Comparison of ENCODE assay signal across 33 cellular contexts in the genomic region with DNA sequence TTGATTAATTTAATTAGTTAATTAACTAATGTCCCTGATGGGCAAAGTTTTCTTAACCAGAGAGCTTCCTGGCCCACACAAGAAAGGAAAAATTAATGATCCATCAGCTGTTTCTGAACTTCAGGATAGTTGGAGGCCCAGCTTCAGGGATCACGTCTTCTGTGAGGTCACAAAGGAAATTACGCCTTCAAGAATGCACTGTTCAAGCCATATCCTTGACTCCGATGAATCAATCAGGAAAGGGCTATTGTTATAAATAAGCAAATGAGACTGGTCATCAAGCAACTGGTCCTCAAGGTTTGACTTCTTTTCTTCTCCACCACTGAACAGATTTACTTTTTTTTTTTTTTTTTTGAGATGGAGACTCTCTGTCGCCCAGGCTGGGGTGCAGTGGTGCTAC. TPM values are rescaled to one million over a fixed set of nuclear protein-coding genes. Genes with fewer than 3 reads are reported as not detected.
"Had no signal": no experiment of that assay in that cellular context is flagged by ENCODE, and none has a peak within 500 bp of the region (broad histone marks: within the 10 kb centered on the region; RNA-seq: fewer than 3 reads in every experiment).

No MANE protein-coding gene starts in this region.

- ATAC-seq: activated CD4-positive, CD25-positive, alpha-beta regulatory T cell treated with anti-CD3 and anti-CD28 coated beads, Interleukin-2, amount 50 U/mL, for 24 hours; activated CD8-positive, alpha-beta T cell treated with anti-CD3 and anti-CD28 coated beads for 36 hours; effector memory CD8-positive, alpha-beta T cell had no signal

- H3K36me3 ChIP-seq: ascending aorta, breast epithelium, heart left ventricle, WERI-Rb-1 had no signal

- H3K27ac ChIP-seq: ascending aorta, breast epithelium, coronary artery, epithelial cell of prostate, heart left ventricle, WERI-Rb-1 had no signal

- H3K9me3 ChIP-seq: ascending aorta, breast epithelium, heart left ventricle had no signal

- H3K4me1 ChIP-seq: ascending aorta, breast epithelium, heart left ventricle had no signal

- H3K4me1 Mint-ChIP-seq: activated B cell treated with CpG ODN at 0.5 μM for 24 hours; activated naive CD4-positive, alpha-beta T cell treated with anti-CD3 and anti-CD28 coated beads, Interleukin-2, amount 50 U/mL, for 24 hours had no signal

- H3K27ac Mint-ChIP-seq: activated B cell treated with CpG ODN at 0.5 μM for 24 hours; activated CD8-positive, alpha-beta T cell treated with anti-CD3 and anti-CD28 coated beads for 36 hours; activated naive CD4-positive, alpha-beta T cell treated with anti-CD3 and anti-CD28 coated beads for 36 hours; activated naive CD4-positive, alpha-beta T cell treated with anti-CD3 and anti-CD28 coated beads, Interleukin-2, amount 50 U/mL, for 24 hours; activated naive CD8-positive, alpha-beta T cell treated with anti-CD3 and anti-CD28 coated beads, Interleukin-2, amount 10 ng/mL, durations not matched to agents 7 days and 5 days; activated T-helper 1 cell treated with anti-CD3 and anti-CD28 coated beads, Interleukin-12 subunit alpha, Interleukin-12 subunit beta, Interleukin-2, Interleukin-4 antibody, amounts not matched to agents 30 ng/mL and 10 ng/mL and 1 ng/mL, durations not matched to agents 14 hours and 24 hours and 36 hours; activated T-helper 2 cell treated with anti-CD3 and anti-CD28 coated beads, Interferon-gamma antibody, Interleukin-2, Interleukin-4, amounts not matched to agents 10 μg/mL and 5 μg/mL and 100 μg/mL, durations not matched to agents 14 hours and 24 hours and 36 hours; brain; dendritic cell treated with granulocyte-macrophage colony-stimulating factor and Interleukin-4, amounts not matched to agents 40 ng/mL and 50 ng/mL, for 4 days; T-helper 17 cell; T-helper 2 cell treated with Interferon-gamma antibody and Interleukin-4, amounts not matched to agents 5 μg/mL and 100 μg/mL, for 36 hours had no signal

- H3K27me3 Mint-ChIP-seq: activated CD8-positive, alpha-beta T cell treated with anti-CD3 and anti-CD28 coated beads for 36 hours; activated naive CD4-positive, alpha-beta T cell treated with anti-CD3 and anti-CD28 coated beads, Interleukin-2, amount 50 U/mL, for 24 hours; activated naive CD8-positive, alpha-beta T cell treated with anti-CD3 and anti-CD28 coated beads, Interleukin-2, amount 10 ng/mL, durations not matched to agents 7 days and 5 days; brain; central memory CD8-positive, alpha-beta T cell; dendritic cell treated with granulocyte-macrophage colony-stimulating factor and Interleukin-4, amounts not matched to agents 40 ng/mL and 50 ng/mL, for 4 days; effector memory CD8-positive, alpha-beta T cell; T-helper 17 cell had no signal

- H3K4me3 ChIP-seq: ascending aorta, breast epithelium, coronary artery, heart left ventricle had no signal

- H3K4me3 Mint-ChIP-seq: activated B cell treated with CpG ODN at 0.5 μM for 24 hours; activated CD8-positive, alpha-beta T cell treated with anti-CD3 and anti-CD28 coated beads for 36 hours; activated naive CD4-positive, alpha-beta T cell treated with anti-CD3 and anti-CD28 coated beads for 36 hours; activated naive CD4-positive, alpha-beta T cell treated with anti-CD3 and anti-CD28 coated beads, Interleukin-2, amount 50 U/mL, for 24 hours; activated naive CD8-positive, alpha-beta T cell treated with anti-CD3 and anti-CD28 coated beads, Interleukin-2, amount 10 ng/mL, durations not matched to agents 7 days and 5 days; activated T-helper 1 cell treated with anti-CD3 and anti-CD28 coated beads, Interleukin-12 subunit alpha, Interleukin-12 subunit beta, Interleukin-2, Interleukin-4 antibody, amounts not matched to agents 30 ng/mL and 10 ng/mL and 1 ng/mL, durations not matched to agents 14 hours and 24 hours and 36 hours; brain; central memory CD8-positive, alpha-beta T cell; dendritic cell treated with granulocyte-macrophage colony-stimulating factor and Interleukin-4, amounts not matched to agents 40 ng/mL and 50 ng/mL, for 4 days; effector memory CD8-positive, alpha-beta T cell; T-helper 17 cell; T-helper 2 cell treated with Interferon-gamma antibody and Interleukin-4, amounts not matched to agents 5 μg/mL and 100 μg/mL, for 36 hours had no signal

- H3K9me3 Mint-ChIP-seq: activated B cell treated with CpG ODN at 0.5 μM for 24 hours; activated CD8-positive, alpha-beta T cell treated with anti-CD3 and anti-CD28 coated beads for 36 hours; activated naive CD4-positive, alpha-beta T cell treated with anti-CD3 and anti-CD28 coated beads for 36 hours; activated naive CD4-positive, alpha-beta T cell treated with anti-CD3 and anti-CD28 coated beads, Interleukin-2, amount 50 U/mL, for 24 hours; activated naive CD8-positive, alpha-beta T cell treated with anti-CD3 and anti-CD28 coated beads, Interleukin-2, amount 10 ng/mL, durations not matched to agents 7 days and 5 days; activated T-helper 1 cell treated with anti-CD3 and anti-CD28 coated beads, Interleukin-12 subunit alpha, Interleukin-12 subunit beta, Interleukin-2, Interleukin-4 antibody, amounts not matched to agents 30 ng/mL and 10 ng/mL and 1 ng/mL, durations not matched to agents 14 hours and 24 hours and 36 hours; activated T-helper 2 cell treated with anti-CD3 and anti-CD28 coated beads, Interferon-gamma antibody, Interleukin-2, Interleukin-4, amounts not matched to agents 10 μg/mL and 5 μg/mL and 100 μg/mL, durations not matched to agents 14 hours and 24 hours and 36 hours; central memory CD8-positive, alpha-beta T cell; dendritic cell treated with granulocyte-macrophage colony-stimulating factor and Interleukin-4, amounts not matched to agents 40 ng/mL and 50 ng/mL, for 4 days; effector memory CD8-positive, alpha-beta T cell; T-helper 2 cell treated with Interferon-gamma antibody and Interleukin-4, amounts not matched to agents 5 μg/mL and 100 μg/mL, for 36 hours had no signal

- H3K36me3 Mint-ChIP-seq: activated naive CD4-positive, alpha-beta T cell treated with anti-CD3 and anti-CD28 coated beads, Interleukin-2, amount 50 U/mL, for 24 hours; activated naive CD8-positive, alpha-beta T cell treated with anti-CD3 and anti-CD28 coated beads, Interleukin-2, amount 10 ng/mL, durations not matched to agents 7 days and 5 days; brain had no signal

- DNase-seq: activated B cell treated with CpG ODN at 0.5 μM for 24 hours; activated CD4-positive, alpha-beta T cell treated with anti-CD3 and anti-CD28 coated beads for 48 hours; activated CD4-positive, alpha-beta T cell treated with anti-CD3 and anti-CD28 coated beads, Interleukin-2, amount 50 U/mL, for 1 hour; activated CD4-positive, alpha-beta T cell treated with anti-CD3 and anti-CD28 coated beads, Interleukin-2, amount 50 U/mL, for 48 hours; activated CD8-positive, alpha-beta memory T cell treated with anti-CD3 and anti-CD28 coated beads for 24 hours; activated CD8-positive, alpha-beta T cell treated with anti-CD3 and anti-CD28 coated beads for 36 hours; activated effector memory CD4-positive, alpha-beta T cell treated with anti-CD3 and anti-CD28 coated beads, Interleukin-2, amount 50 U/mL, for 16 hours; activated naive CD4-positive, alpha-beta T cell treated with anti-CD3 and anti-CD28 coated beads for 36 hours; activated naive CD8-positive, alpha-beta T cell treated with anti-CD3 and anti-CD28 coated beads, Interleukin-2, amount 10 ng/mL, durations not matched to agents 7 days and 5 days; activated T-cell treated with anti-CD3 and anti-CD28 coated beads, Interleukin-2, amount 50 U/mL, for 1 hour; activated T-cell treated with anti-CD3 and anti-CD28 coated beads, Interleukin-2, amount 50 U/mL, for 48 hours; effector CD4-positive, alpha-beta T cell; effector memory CD8-positive, alpha-beta T cell; foreskin melanocyte; glutamatergic neuron; heart left ventricle; T-helper 1 cell; T-helper 17 cell; T1000; WERI-Rb-1 had no signal

RNA-seq across cellular contexts. Expression of a gene that starts 40.6 kb away (rescaled TPM):
- total RNA-seq: fibroblast of villous mesenchyme had no signal
